ENCODE assay signal across 17 cellular contexts in the genomic region with DNA sequence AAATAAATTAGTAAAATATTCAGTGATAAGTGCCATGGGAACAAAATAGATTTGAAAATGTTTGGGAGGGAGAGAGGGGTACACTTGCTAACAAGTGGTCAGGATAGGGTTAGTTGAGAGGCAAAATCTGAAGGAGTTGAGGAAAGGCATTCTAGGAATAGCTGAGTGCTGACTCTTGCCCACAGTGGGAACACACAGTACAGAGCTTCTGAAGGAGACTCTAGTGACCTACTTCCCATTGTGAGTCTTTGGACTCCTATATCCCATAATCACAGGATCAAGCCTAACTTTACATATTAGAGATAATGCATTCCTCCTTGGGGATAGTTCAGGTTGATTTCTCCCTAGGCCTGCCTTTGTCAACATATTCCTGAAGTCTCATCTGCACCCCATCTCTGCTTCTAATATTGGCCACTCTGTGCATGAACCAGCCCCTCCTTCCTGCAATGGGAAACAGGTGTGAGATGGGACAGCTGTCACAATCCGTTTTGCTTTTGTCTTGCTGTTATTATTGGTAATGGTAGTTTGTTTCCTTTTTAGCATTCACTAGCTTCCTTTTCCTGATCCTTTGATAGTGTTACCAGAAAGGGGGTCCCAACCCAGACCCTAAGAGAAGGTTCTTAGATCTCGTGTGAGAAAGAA. TPM values are rescaled to one million over a fixed set of nuclear protein-coding genes. Genes with fewer than 3 reads are reported as not detected.
A peak's percentile ranks its signal among the peaks of the same experiment; 100 is the strongest.
DNase-seq lines count a peak whose midpoint lies in the region; TF ChIP-seq lines count a peak whose summit lies in the region.
"Had no signal": no experiment of that assay in that cellular context is flagged by ENCODE, and none has a peak within 500 bp of the region (broad histone marks: within the 10 kb centered on the region; RNA-seq: fewer than 3 reads in every experiment).

No MANE protein-coding gene starts in this region.

- peaks cover 6% of the 10 kb centered on the region for H3K36me3 ChIP-seq in left ventricle myocardium inferior

- TF ChIP-seq CTCF in AG10803 (conservative IDR thresholded peaks at IDR 0.05; ENCODE audit: low read length), result no peak
- no peak for TF ChIP-seq CTCF in fibroblast of pulmonary artery (IDR thresholded peaks at IDR 0.05; ENCODE audit: low read length, missing control alignments)
- no peak for TF ChIP-seq CTCF in left ventricle myocardium inferior (IDR thresholded peaks at IDR 0.05; ENCODE audit: borderline replicate concordance)

- peaks cover 73% of the 10 kb centered on the region for H3K4me1 Mint-ChIP-seq in activated T-helper 1 cell treated with anti-CD3 and anti-CD28 coated beads, Interleukin-12 subunit alpha, Interleukin-12 subunit beta, Interleukin-2, Interleukin-4 antibody, amounts not matched to agents 30 ng/mL and 10 ng/mL and 1 ng/mL, durations not matched to agents 14 hours and 24 hours and 36 hours (ENCODE audit: low read depth)

- peaks cover 20% of the 10 kb centered on the region for H3K9me3 ChIP-seq in left ventricle myocardium inferior (replicated peaks)
- H3K9me3 ChIP-seq: mucosa of descending colon, thoracic aorta had no signal

- peak overlapping the region; percentile 95 for H3K27ac Mint-ChIP-seq in activated T-helper 1 cell treated with anti-CD3 and anti-CD28 coated beads, Interleukin-12 subunit alpha, Interleukin-12 subunit beta, Interleukin-2, Interleukin-4 antibody, amounts not matched to agents 30 ng/mL and 10 ng/mL and 1 ng/mL, durations not matched to agents 14 hours and 24 hours and 36 hours

- intact Hi-C loops in activated T-helper 1 cell treated with anti-CD3 and anti-CD28 coated beads, Interleukin-12 subunit alpha, Interleukin-12 subunit beta, Interleukin-2, Interleukin-4 antibody, amounts not matched to agents 30 ng/mL and 10 ng/mL and 1 ng/mL, durations not matched to agents 14 hours and 24 hours and 36 hours (cut with micrococcal nuclease), result loop anchor here (5.0 to 10.0 kb wide), 6 partner anchors 48 to 1025 kb away; a partner anchor contains a TSS
- intact Hi-C loops in left ventricle myocardium inferior (cut with micrococcal nuclease), result no loop called here

- H3K4me3 ChIP-seq in AG10803 (ENCODE audit: low read length) (no peak overlapping the region), fibroblast of pulmonary artery (replicated peaks; ENCODE audit: low read depth, low read length) (no peak overlapping the region), left ventricle myocardium inferior (no peak overlapping the region)
- H3K4me3 ChIP-seq: mucosa of descending colon, thoracic aorta had no signal

- peak overlapping the region; percentile 15 for H3K4me3 Mint-ChIP-seq in activated T-helper 1 cell treated with anti-CD3 and anti-CD28 coated beads, Interleukin-12 subunit alpha, Interleukin-12 subunit beta, Interleukin-2, Interleukin-4 antibody, amounts not matched to agents 30 ng/mL and 10 ng/mL and 1 ng/mL, durations not matched to agents 14 hours and 24 hours and 36 hours

- no peaks in the 10 kb centered on the region for H3K27me3 Mint-ChIP-seq in activated T-helper 1 cell treated with anti-CD3 and anti-CD28 coated beads, Interleukin-12 subunit alpha, Interleukin-12 subunit beta, Interleukin-2, Interleukin-4 antibody, amounts not matched to agents 30 ng/mL and 10 ng/mL and 1 ng/mL, durations not matched to agents 14 hours and 24 hours and 36 hours (ENCODE audit: insufficient read depth)

- DNase-seq in AG10803 (ENCODE audit: low read depth) (peak; percentile 31), EH (ENCODE audit: low read depth) (peak; percentile 45), fibroblast of pulmonary artery (ENCODE audit: low read depth) (peak; percentile 30), 8988T (no peak), NCI-H2107 treated with DMSO at 0.1 percent for 48 hours (lab: John Stamatoyannopoulos, UW; ENCODE audit: unreplicated experiment) (no peak), left ventricle myocardium inferior (no peak)
- no peak for DNase-seq in activated T-helper 1 cell treated with anti-CD3 and anti-CD28 coated beads, Interleukin-12 subunit alpha, Interleukin-12 subunit beta, Interleukin-2, Interleukin-4 antibody, amounts not matched to agents 30 ng/mL and 10 ng/mL and 1 ng/mL, durations not matched to agents 14 hours and 24 hours and 36 hours (ENCODE audit: low spot score)
- DNase-seq in activated effector memory CD4-positive, alpha-beta T cell treated with anti-CD3 and anti-CD28 coated beads, Interleukin-2, amount 50 U/mL, for 16 hours, result no peak
- DNase-seq: activated effector memory CD4-positive, alpha-beta T cell treated with Interleukin-2 at 50 U/mL for 16 hours; foreskin keratinocyte; immature natural killer cell; mucosa of descending colon; NCI-H1436 treated with DMSO at 0.1 percent for 48 hours; NCI-H526 treated with DMSO at 0.1 percent for 48 hours; right cardiac atrium had no signal

- H3K27me3 ChIP-seq in left ventricle myocardium inferior (ENCODE audit: low read depth), result no peaks in the 10 kb centered on the region
- H3K27me3 ChIP-seq: foreskin keratinocyte had no signal

- peaks cover 29% of the 10 kb centered on the region for H3K4me1 ChIP-seq in left ventricle myocardium inferior

- no peak overlapping the region for H3K27ac ChIP-seq in left ventricle myocardium inferior (replicated peaks)
- H3K27ac ChIP-seq: foreskin keratinocyte, thoracic aorta had no signal

- peaks cover 29% of the 10 kb centered on the region for H3K36me3 Mint-ChIP-seq in activated T-helper 1 cell treated with anti-CD3 and anti-CD28 coated beads, Interleukin-12 subunit alpha, Interleukin-12 subunit beta, Interleukin-2, Interleukin-4 antibody, amounts not matched to agents 30 ng/mL and 10 ng/mL and 1 ng/mL, durations not matched to agents 14 hours and 24 hours and 36 hours (ENCODE audit: low read depth)

- peaks cover 28% of the 10 kb centered on the region for H3K9me3 Mint-ChIP-seq in activated T-helper 1 cell treated with anti-CD3 and anti-CD28 coated beads, Interleukin-12 subunit alpha, Interleukin-12 subunit beta, Interleukin-2, Interleukin-4 antibody, amounts not matched to agents 30 ng/mL and 10 ng/mL and 1 ng/mL, durations not matched to agents 14 hours and 24 hours and 36 hours
- H3K9me3 Mint-ChIP-seq: immature natural killer cell had no signal

RNA-seq across cellular contexts. Expression of a gene that starts 2.6 kb away (rescaled TPM):
- total RNA-seq in activated T-helper 1 cell treated with anti-CD3 and anti-CD28 coated beads, Interleukin-12 subunit alpha, Interleukin-12 subunit beta, Interleukin-2, Interleukin-4 antibody, amounts not matched to agents 30 ng/mL and 10 ng/mL and 1 ng/mL, durations not matched to agents 14 hours and 24 hours and 36 hours, result 24.5 and 25.3 TPM in 2 replicates
- 2.2 TPM for total RNA-seq in left ventricle myocardium inferior

RNA-seq across cellular contexts. Expression of a gene that starts 29.5 kb away (rescaled TPM):
- 0.10 TPM in 2 replicates for total RNA-seq in activated T-helper 1 cell treated with anti-CD3 and anti-CD28 coated beads, Interleukin-12 subunit alpha, Interleukin-12 subunit beta, Interleukin-2, Interleukin-4 antibody, amounts not matched to agents 30 ng/mL and 10 ng/mL and 1 ng/mL, durations not matched to agents 14 hours and 24 hours and 36 hours
- not detected for total RNA-seq in left ventricle myocardium inferior
- total RNA-seq: foreskin keratinocyte, mucosa of descending colon, right cardiac atrium, Right ventricle myocardium inferior, thoracic aorta had no signal

Comparison
In these comparisons a context has a peak if more than half of its experiments do, and no peak if none do; other contexts are left out.
1. DNase-seq: peak in AG10803 (single experiment), EH (single experiment) and fibroblast of pulmonary artery (single experiment); none in activated T-helper 1 cell treated with anti-CD3 and anti-CD28 coated beads, Interleukin-12 subunit alpha, Interleukin-12 subunit beta, Interleukin-2, Interleukin-4 antibody, amounts not matched to agents 30 ng/mL and 10 ng/mL and 1 ng/mL, durations not matched to agents 14 hours and 24 hours and 36 hours (single experiment), 8988T (single experiment), activated effector memory CD4-positive, alpha-beta T cell treated with anti-CD3 and anti-CD28 coated beads, Interleukin-2, amount 50 U/mL, for 16 hours (single experiment), NCI-H2107 treated with DMSO at 0.1 percent for 48 hours (single experiment) and left ventricle myocardium inferior (single experiment).